ENCODE assay signal across 8 cellular contexts in the genomic region with DNA sequence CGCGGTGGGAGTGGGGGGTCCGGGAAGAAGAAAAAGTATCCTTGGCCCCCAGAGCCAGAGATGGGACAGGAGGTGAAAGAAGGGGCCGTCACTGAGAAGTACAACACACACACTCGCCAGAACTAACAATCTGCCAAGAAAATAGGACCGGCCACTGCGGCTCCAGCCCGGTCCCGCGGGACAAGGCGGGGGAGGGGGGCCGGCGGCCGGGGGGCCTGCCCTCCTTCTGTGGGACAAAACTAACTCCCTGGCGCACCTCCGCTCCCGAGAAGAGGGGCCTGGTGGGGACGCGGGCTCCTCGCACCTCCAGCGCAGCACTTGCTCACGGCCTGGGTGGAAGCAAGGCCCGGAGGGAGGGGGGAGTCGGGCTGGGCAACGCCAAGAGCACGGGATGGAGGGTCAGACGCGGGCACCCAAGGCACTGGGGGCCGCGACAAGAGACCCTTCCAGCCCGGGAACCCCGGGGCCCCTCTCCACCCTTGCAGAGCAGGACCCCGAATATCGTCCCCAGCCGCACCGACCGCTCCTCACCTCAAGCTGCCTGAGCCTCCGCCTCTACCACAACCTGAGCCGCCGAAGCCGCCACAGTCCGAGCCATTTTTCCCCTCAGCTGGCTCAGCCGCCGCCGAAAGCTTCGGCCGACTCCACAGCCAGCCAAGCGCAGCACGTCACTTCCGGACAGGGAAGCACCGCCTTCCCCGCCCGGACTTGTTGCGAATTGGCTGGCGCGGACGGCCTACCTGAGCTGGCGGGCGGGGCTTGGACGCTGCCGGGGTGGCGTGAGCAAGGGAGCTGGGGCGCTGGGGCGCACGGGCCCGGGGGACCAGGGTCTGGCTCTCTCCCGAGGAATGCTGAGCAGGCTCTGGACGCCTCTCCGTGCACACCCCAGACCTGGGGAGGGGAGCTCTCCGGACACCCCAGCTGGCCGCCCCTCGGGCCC. TPM values are rescaled to one million over a fixed set of nuclear protein-coding genes. Genes with fewer than 3 reads are reported as not detected.
DNase-seq lines count a peak whose midpoint lies in the region; ATAC-seq and TF ChIP-seq lines count a peak whose summit lies in the region.

A gene with protein sequence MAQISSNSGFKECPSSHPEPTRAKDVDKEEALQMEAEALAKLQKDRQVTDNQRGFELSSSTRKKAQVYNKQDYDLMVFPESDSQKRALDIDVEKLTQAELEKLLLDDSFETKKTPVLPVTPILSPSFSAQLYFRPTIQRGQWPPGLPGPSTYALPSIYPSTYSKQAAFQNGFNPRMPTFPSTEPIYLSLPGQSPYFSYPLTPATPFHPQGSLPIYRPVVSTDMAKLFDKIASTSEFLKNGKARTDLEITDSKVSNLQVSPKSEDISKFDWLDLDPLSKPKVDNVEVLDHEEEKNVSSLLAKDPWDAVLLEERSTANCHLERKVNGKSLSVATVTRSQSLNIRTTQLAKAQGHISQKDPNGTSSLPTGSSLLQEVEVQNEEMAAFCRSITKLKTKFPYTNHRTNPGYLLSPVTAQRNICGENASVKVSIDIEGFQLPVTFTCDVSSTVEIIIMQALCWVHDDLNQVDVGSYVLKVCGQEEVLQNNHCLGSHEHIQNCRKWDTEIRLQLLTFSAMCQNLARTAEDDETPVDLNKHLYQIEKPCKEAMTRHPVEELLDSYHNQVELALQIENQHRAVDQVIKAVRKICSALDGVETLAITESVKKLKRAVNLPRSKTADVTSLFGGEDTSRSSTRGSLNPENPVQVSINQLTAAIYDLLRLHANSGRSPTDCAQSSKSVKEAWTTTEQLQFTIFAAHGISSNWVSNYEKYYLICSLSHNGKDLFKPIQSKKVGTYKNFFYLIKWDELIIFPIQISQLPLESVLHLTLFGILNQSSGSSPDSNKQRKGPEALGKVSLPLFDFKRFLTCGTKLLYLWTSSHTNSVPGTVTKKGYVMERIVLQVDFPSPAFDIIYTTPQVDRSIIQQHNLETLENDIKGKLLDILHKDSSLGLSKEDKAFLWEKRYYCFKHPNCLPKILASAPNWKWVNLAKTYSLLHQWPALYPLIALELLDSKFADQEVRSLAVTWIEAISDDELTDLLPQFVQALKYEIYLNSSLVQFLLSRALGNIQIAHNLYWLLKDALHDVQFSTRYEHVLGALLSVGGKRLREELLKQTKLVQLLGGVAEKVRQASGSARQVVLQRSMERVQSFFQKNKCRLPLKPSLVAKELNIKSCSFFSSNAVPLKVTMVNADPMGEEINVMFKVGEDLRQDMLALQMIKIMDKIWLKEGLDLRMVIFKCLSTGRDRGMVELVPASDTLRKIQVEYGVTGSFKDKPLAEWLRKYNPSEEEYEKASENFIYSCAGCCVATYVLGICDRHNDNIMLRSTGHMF (N-terminal part only) (minus strand): TSS at position 670 of the 940 bp plus-strand sequence. CDS start 38,245 bp downstream, outside the sequence.

- peaks cover 28% of the 10 kb centered on the region for H3K4me1 ChIP-seq in suprapubic skin

- TF ChIP-seq EP300 in suprapubic skin (IDR thresholded peaks at IDR 0.05) = no peak

- H3K4me3 Mint-ChIP-seq in activated naive CD4-positive, alpha-beta T cell treated with anti-CD3 and anti-CD28 coated beads, Interleukin-2, amount 50 U/mL, for 24 hours = peak within 1 kb of the TSS; percentile 99

- H3K36me3 Mint-ChIP-seq in activated naive CD4-positive, alpha-beta T cell treated with anti-CD3 and anti-CD28 coated beads, Interleukin-2, amount 50 U/mL, for 24 hours = peaks cover 10% of the 10 kb centered on the region

- H3K36me3 ChIP-seq in suprapubic skin = no peaks in the 10 kb centered on the region

- H3K4me3 ChIP-seq in suprapubic skin = peak within 1 kb of the TSS; percentile 69

- TF ChIP-seq CTCF in GM10266 (IDR thresholded peaks at IDR 0.05; ENCODE audit: control insufficient read depth, insufficient read depth, low read depth, missing control alignments) (no peak), suprapubic skin (IDR thresholded peaks at IDR 0.05) (no peak)

- ATAC-seq in HG02623 (IDR thresholded peaks at IDR 0.05; ENCODE audit: unreplicated experiment) (peak; percentile 97), SK-N-SH treated with all-trans-retinoic acid at 6 μM for 48 hours (peak; percentile 89)

- H3K9me3 Mint-ChIP-seq in activated naive CD4-positive, alpha-beta T cell treated with anti-CD3 and anti-CD28 coated beads, Interleukin-2, amount 50 U/mL, for 24 hours = no peaks in the 10 kb centered on the region

- H3K27ac ChIP-seq in suprapubic skin = peak within 1 kb of the TSS; percentile 93

- peaks cover 45% of the 10 kb centered on the region for H3K4me1 Mint-ChIP-seq in activated naive CD4-positive, alpha-beta T cell treated with anti-CD3 and anti-CD28 coated beads, Interleukin-2, amount 50 U/mL, for 24 hours

- H3K9me3 ChIP-seq in suprapubic skin = no peaks in the 10 kb centered on the region

- no peaks in the 10 kb centered on the region for H3K27me3 Mint-ChIP-seq in activated naive CD4-positive, alpha-beta T cell treated with anti-CD3 and anti-CD28 coated beads, Interleukin-2, amount 50 U/mL, for 24 hours

- peak; percentile 94 for DNase-seq in GM10266 (ENCODE audit: extremely low spot score)
- peak; percentile 92 for DNase-seq in NCI-H1092 treated with DMSO at 0.1 percent for 48 hours (lab: John Stamatoyannopoulos, UW)
- DNase-seq in globus pallidus (ENCODE audit: low spot score) = peak; percentile 94
- peak; percentile 92 for DNase-seq in occipital lobe (lab: John Stamatoyannopoulos, UW)
- peak; percentile 98 to 99 for DNase-seq in suprapubic skin (ENCODE audit: low spot score in 2 of 2)

- WGBS in suprapubic skin = under 1% methylated on average over 37 of the region's 72 CpGs

- no peaks in the 10 kb centered on the region for H3K27me3 ChIP-seq in suprapubic skin

- peak in 1 of 2 donors; percentile 90 for TF ChIP-seq POLR2A in suprapubic skin (IDR thresholded peaks at IDR 0.05)

- peak within 1 kb of the TSS; percentile 100 for H3K27ac Mint-ChIP-seq in activated naive CD4-positive, alpha-beta T cell treated with anti-CD3 and anti-CD28 coated beads, Interleukin-2, amount 50 U/mL, for 24 hours

TF ChIP-seq in SK-N-SH treated with all-trans-retinoic acid at 6 μM for 48 hours, 23 proteins besides CTCF, POLR2A, EP300 and RAD21:
- TF ChIP-seq GLIS3 (CRISPR knock-in tag; IDR thresholded peaks at IDR 0.05) (peak; percentile 41; the same call in 1 of the 2 replicates), PPARA (CRISPR knock-in tag; IDR thresholded peaks at IDR 0.05; ENCODE audit: borderline replicate concordance) (no peak)
- TF ChIP-seq, protein P1, sequence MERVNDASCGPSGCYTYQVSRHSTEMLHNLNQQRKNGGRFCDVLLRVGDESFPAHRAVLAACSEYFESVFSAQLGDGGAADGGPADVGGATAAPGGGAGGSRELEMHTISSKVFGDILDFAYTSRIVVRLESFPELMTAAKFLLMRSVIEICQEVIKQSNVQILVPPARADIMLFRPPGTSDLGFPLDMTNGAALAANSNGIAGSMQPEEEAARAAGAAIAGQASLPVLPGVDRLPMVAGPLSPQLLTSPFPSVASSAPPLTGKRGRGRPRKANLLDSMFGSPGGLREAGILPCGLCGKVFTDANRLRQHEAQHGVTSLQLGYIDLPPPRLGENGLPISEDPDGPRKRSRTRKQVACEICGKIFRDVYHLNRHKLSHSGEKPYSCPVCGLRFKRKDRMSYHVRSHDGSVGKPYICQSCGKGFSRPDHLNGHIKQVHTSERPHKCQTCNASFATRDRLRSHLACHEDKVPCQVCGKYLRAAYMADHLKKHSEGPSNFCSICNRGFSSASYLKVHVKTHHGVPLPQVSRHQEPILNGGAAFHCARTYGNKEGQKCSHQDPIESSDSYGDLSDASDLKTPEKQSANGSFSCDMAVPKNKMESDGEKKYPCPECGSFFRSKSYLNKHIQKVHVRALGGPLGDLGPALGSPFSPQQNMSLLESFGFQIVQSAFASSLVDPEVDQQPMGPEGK (CRISPR knock-in tag; IDR thresholded peaks at IDR 0.05; ENCODE audit: borderline replicate concordance) = 0 out of 2 replicates have a peak, but pooled peaks have one; percentile 22

RNA-seq across cellular contexts. Expression of the gene that starts here (rescaled TPM):
- 45.7 TPM for total RNA-seq in occipital lobe
- 10 to 100 TPM; 31.0 to 63.4 (median 43.2) TPM for total RNA-seq in suprapubic skin

Comparison
In these comparisons a context has a peak if more than half of its experiments do, and no peak if none do; other contexts are left out.
1. Peak in every context shown above with its lines: DNase-seq, ATAC-seq, H3K4me3 ChIP-seq and H3K27ac ChIP-seq.